In the genomic region with DNA sequence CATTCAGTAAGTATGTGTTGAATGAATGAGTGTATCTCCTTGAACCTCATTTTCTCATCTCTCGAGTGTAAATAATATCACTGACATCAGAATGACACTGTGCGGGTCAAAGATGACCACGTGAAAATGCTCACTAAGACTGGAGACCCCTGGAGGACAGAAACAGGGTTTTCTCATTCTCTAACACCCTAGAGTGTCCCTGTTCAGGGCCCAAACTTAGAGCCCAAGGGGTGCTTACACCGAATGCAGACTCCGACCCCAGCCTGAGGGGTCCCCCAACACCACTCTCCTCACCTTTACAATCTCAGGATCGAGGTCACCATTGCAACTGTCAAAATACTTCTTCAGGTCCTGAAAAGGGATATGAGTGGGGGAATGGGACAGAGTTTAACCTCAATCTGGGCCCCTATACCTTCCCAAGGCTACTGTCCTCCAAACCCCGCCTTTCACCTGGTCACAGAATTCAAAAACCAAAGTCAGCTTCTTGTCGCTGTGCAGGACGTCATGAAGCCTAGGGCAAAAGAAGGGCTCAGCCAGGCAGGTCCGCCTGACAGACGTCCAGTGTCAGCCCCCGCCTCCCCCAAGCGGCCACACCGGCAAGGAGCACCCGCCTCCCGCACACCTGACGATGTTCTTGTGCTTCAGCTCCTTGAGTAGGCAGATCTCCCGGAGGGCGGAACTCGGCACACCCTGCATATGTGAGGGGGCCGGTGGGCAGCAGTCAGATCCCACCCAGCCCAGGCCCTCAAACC, we compare ENCODE assay signal across 6 cellular contexts. TPM values are rescaled to one million over a fixed set of nuclear protein-coding genes. Genes with fewer than 3 reads are reported as not detected.
DNase-seq lines count a peak whose midpoint lies in the region; ATAC-seq and TF ChIP-seq lines count a peak whose summit lies in the region.

No MANE protein-coding gene starts in this region.

- no peak for TF ChIP-seq CTCF in CD4-positive, alpha-beta T cell (IDR thresholded peaks at IDR 0.05)
- TF ChIP-seq CTCF in WI38 (IDR thresholded peaks at IDR 0.05; ENCODE audit: low read depth, low read length), result no peak

- no peaks in the 10 kb centered on the region for H3K9me3 ChIP-seq in CD4-positive, alpha-beta T cell (ENCODE audit: control insufficient read depth, low read length)

- POLR2A ChIA-PET in CD4-positive, alpha-beta T cell (lab: Charles Lee), result interaction anchor here (1.5 kb wide), 1 partner anchor 26 kb away, joined by 5 read pairs; a partner anchor contains a TSS

- H3K27me3 Mint-ChIP-seq in CD4-positive, alpha-beta T cell, result no peaks in the 10 kb centered on the region

- H3K4me1 Mint-ChIP-seq in CD4-positive, alpha-beta T cell (ENCODE audit: low read depth), result peaks cover 44% of the 10 kb centered on the region

- H3K4me3 Mint-ChIP-seq in CD4-positive, alpha-beta T cell, result peak overlapping the region; percentile 96

- DNase-seq in CD4-positive, alpha-beta T cell, result no peak
- DNase-seq in left colon (peak; percentile 50 to 52), NCI-H774 (lab: John Stamatoyannopoulos, UW) (no peak), GF-D8 (lab: John Stamatoyannopoulos, UW) (no peak)

- H3K9me3 Mint-ChIP-seq in CD4-positive, alpha-beta T cell, result no peaks in the 10 kb centered on the region

- peaks cover 5% of the 10 kb centered on the region for H3K36me3 Mint-ChIP-seq in CD4-positive, alpha-beta T cell (ENCODE audit: low read depth)

- H3K27me3 ChIP-seq in CD4-positive, alpha-beta T cell (ENCODE audit: control insufficient read depth, insufficient read depth, low read length), result no peaks in the 10 kb centered on the region

- no peak overlapping the region for H3K27ac Mint-ChIP-seq in CD4-positive, alpha-beta T cell

- ATAC-seq in CD4-positive, alpha-beta T cell (ENCODE audit: poor library complexity), result no peak
- ATAC-seq in left colon (no peak), HG03039 (IDR thresholded peaks at IDR 0.05; ENCODE audit: unreplicated experiment) (no peak)

- CTCF ChIA-PET in CD4-positive, alpha-beta T cell (lab: Charles Lee), result no interaction called here

- H3K27ac ChIP-seq in CD4-positive, alpha-beta T cell (ENCODE audit: low read depth, low read length), result no peak overlapping the region

- peak overlapping the region; percentile 75 for H3K4me3 ChIP-seq in WI38 (ENCODE audit: low read depth, low read length)

- intact Hi-C loops in CD4-positive, alpha-beta T cell (cut with DNase I, micrococcal nuclease), result loop anchor here (1.0 to 10.0 kb wide), 4 partner anchors 27 to 1342 kb away; a partner anchor contains a TSS
- intact Hi-C loops in left colon (cut with DNase I, micrococcal nuclease), result no loop called here

RNA-seq across cellular contexts. Expression of a gene that starts 1.2 kb away (rescaled TPM):
- total RNA-seq in CD4-positive, alpha-beta T cell, result 1 to 10 TPM; 3.1 to 3.5 TPM
- total RNA-seq in left colon, result 10 to 100 TPM; 12.8 to 15.1 TPM

RNA-seq across cellular contexts. Expression of a gene that starts 2.9 kb away (rescaled TPM):
- 10 to 100 TPM; 27.1 to 31.4 TPM for total RNA-seq in CD4-positive, alpha-beta T cell
- total RNA-seq in left colon, result 10 to 100 TPM; 76.7 to 97.4 TPM

RNA-seq across cellular contexts. Expression of a gene that starts 8.1 kb away (rescaled TPM):
- 10 to 100 TPM; 13.8 to 15.2 TPM for total RNA-seq in CD4-positive, alpha-beta T cell
- 1 to 10 TPM; 1.4 to 2.3 TPM for total RNA-seq in left colon

RNA-seq across cellular contexts. Expression of a gene that starts 24.1 kb away (rescaled TPM):
- total RNA-seq in CD4-positive, alpha-beta T cell, result 10 to 100 TPM; 82.2 to 84.2 TPM
- 100 to 1,000 TPM in 1 of 2 donors, 10 to 100 TPM in 1; 82.0 to 108 TPM for total RNA-seq in left colon

RNA-seq across cellular contexts. Expression of a gene that starts 26.8 kb away (rescaled TPM):
- 10 to 100 TPM; 44.5 to 46.6 TPM for total RNA-seq in CD4-positive, alpha-beta T cell
- 10 to 100 TPM; 72.4 to 80.7 TPM for total RNA-seq in left colon

Comparison
In these comparisons a context has a peak if more than half of its experiments do, and no peak if none do; other contexts are left out.
1. DNase-seq: peak in left colon (2 of 2); none in CD4-positive, alpha-beta T cell (0 of 10), NCI-H774 (single experiment) and GF-D8 (single experiment).
2. RNA of a gene that starts 8.1 kb away (total RNA-seq): 13.8 to 15.2 TPM in CD4-positive, alpha-beta T cell; 1.4 to 2.3 TPM in left colon; every median in the first group is over 4 times any median in the second.
3. intact Hi-C loops: an anchor here in CD4-positive, alpha-beta T cell (1.0 to 10.0 kb wide); none called in left colon.